9 cellular contexts compared by ENCODE assay signal in genomic region chr2:177262137-177262536, GRCh38. TPM values are rescaled to one million over a fixed set of nuclear protein-coding genes. Genes with fewer than 3 reads are reported as not detected.
DNase-seq lines count a peak whose midpoint lies in the region; ATAC-seq, FAIRE-seq and TF ChIP-seq lines count a peak whose summit lies in the region.
"Had no signal": no experiment of that assay in that cellular context is flagged by ENCODE, and none has a peak within 500 bp of the region (broad histone marks: within the 10 kb centered on the region; RNA-seq: fewer than 3 reads in every experiment).

No MANE protein-coding gene starts in this region.

- peak overlapping the region; percentile 97 for H3K9ac ChIP-seq in keratinocyte (ENCODE audit: control insufficient read depth, extremely low read depth, insufficient read depth, low read length)

- peaks cover 71% of the 10 kb centered on the region for H3K79me2 ChIP-seq in keratinocyte (ENCODE audit: control insufficient read depth, insufficient read depth, low read length)

- H3K27me3 ChIP-seq in keratinocyte (ENCODE audit: control insufficient read depth, extremely low read depth, insufficient read depth, low read length) (no peaks in the 10 kb centered on the region), thoracic aorta (replicated peaks; ENCODE audit: insufficient read depth) (no peaks in the 10 kb centered on the region)

- H3K27ac Mint-ChIP-seq in activated CD8-positive, alpha-beta memory T cell treated with anti-CD3 and anti-CD28 coated beads, Interleukin-2, amount 10 ng/mL, durations not matched to agents 7 days and 5 days = peak overlapping the region; percentile 93
- peak overlapping the region; percentile 98 for H3K27ac Mint-ChIP-seq in activated T-helper 1 cell treated with anti-CD3 and anti-CD28 coated beads, Interleukin-12 subunit alpha, Interleukin-12 subunit beta, Interleukin-2, Interleukin-4 antibody, amounts not matched to agents 30 ng/mL and 10 ng/mL and 1 ng/mL, durations not matched to agents 14 hours and 24 hours and 36 hours

- no peaks in the 10 kb centered on the region for H3K9me3 Mint-ChIP-seq in activated CD8-positive, alpha-beta memory T cell treated with anti-CD3 and anti-CD28 coated beads, Interleukin-2, amount 10 ng/mL, durations not matched to agents 7 days and 5 days (ENCODE audit: low read depth)
- H3K9me3 Mint-ChIP-seq in activated T-helper 1 cell treated with anti-CD3 and anti-CD28 coated beads, Interleukin-12 subunit alpha, Interleukin-12 subunit beta, Interleukin-2, Interleukin-4 antibody, amounts not matched to agents 30 ng/mL and 10 ng/mL and 1 ng/mL, durations not matched to agents 14 hours and 24 hours and 36 hours = peaks cover 4% of the 10 kb centered on the region

- H3K9me3 ChIP-seq in keratinocyte (ENCODE audit: control insufficient read depth, low read depth, low read length) (peaks cover 2% of the 10 kb centered on the region), thoracic aorta (no peaks in the 10 kb centered on the region)

- FAIRE-seq in keratinocyte (lab: Jason Lieb, UNC) = peak; percentile 63
- FAIRE-seq: G401.6 had no signal

- DNase-seq in activated CD8-positive, alpha-beta memory T cell treated with anti-CD3 and anti-CD28 coated beads, Interleukin-2, amount 10 ng/mL, durations not matched to agents 7 days and 5 days = no peak
- no peak for DNase-seq in activated CD8-positive, alpha-beta memory T cell treated with anti-CD3 and anti-CD28 coated beads, Interleukin-2, amount 50 U/mL, for 4 hours
- no peak for DNase-seq in activated T-helper 1 cell treated with anti-CD3 and anti-CD28 coated beads, Interleukin-12 subunit alpha, Interleukin-12 subunit beta, Interleukin-2, Interleukin-4 antibody, amounts not matched to agents 30 ng/mL and 10 ng/mL and 1 ng/mL, durations not matched to agents 14 hours and 24 hours and 36 hours (ENCODE audit: low spot score)
- DNase-seq in keratinocyte (ENCODE audit: low read depth, low spot score) (no peak), thoracic aorta (ENCODE audit: low spot score) (no peak), hippocampal formation (lab: John Stamatoyannopoulos, UW) (no peak), NCI-H526 treated with DMSO at 0.1 percent for 48 hours (lab: John Stamatoyannopoulos, UW) (no peak)

- dilution Hi-C loops in keratinocyte (cut with MboI; ENCODE audit: extremely low pct_ligation_motif_present, low sequenced_read_pairs) = no loop called here

- peaks cover 28% of the 10 kb centered on the region for H4K20me1 ChIP-seq in keratinocyte (ENCODE audit: control insufficient read depth, extremely low read depth, insufficient read depth, low read length)

- intact Hi-C loops in activated T-helper 1 cell treated with anti-CD3 and anti-CD28 coated beads, Interleukin-12 subunit alpha, Interleukin-12 subunit beta, Interleukin-2, Interleukin-4 antibody, amounts not matched to agents 30 ng/mL and 10 ng/mL and 1 ng/mL, durations not matched to agents 14 hours and 24 hours and 36 hours (cut with micrococcal nuclease) = loop anchor here (1.0 to 10.0 kb wide), 5 partner anchors 9 to 463 kb away; partner anchors contain the start of gene AGPS

- H3K9me1 ChIP-seq in keratinocyte (ENCODE audit: control insufficient read depth, extremely low read depth, insufficient read depth, low read length) = peaks cover 2% of the 10 kb centered on the region

- H3K4me1 Mint-ChIP-seq in activated CD8-positive, alpha-beta memory T cell treated with anti-CD3 and anti-CD28 coated beads, Interleukin-2, amount 10 ng/mL, durations not matched to agents 7 days and 5 days = peaks cover 60% of the 10 kb centered on the region
- H3K4me1 Mint-ChIP-seq in activated T-helper 1 cell treated with anti-CD3 and anti-CD28 coated beads, Interleukin-12 subunit alpha, Interleukin-12 subunit beta, Interleukin-2, Interleukin-4 antibody, amounts not matched to agents 30 ng/mL and 10 ng/mL and 1 ng/mL, durations not matched to agents 14 hours and 24 hours and 36 hours (ENCODE audit: low read depth) = peaks cover 68% of the 10 kb centered on the region

- H3K4me3 Mint-ChIP-seq in activated CD8-positive, alpha-beta memory T cell treated with anti-CD3 and anti-CD28 coated beads, Interleukin-2, amount 10 ng/mL, durations not matched to agents 7 days and 5 days = peak overlapping the region; percentile 97
- H3K4me3 Mint-ChIP-seq in activated T-helper 1 cell treated with anti-CD3 and anti-CD28 coated beads, Interleukin-12 subunit alpha, Interleukin-12 subunit beta, Interleukin-2, Interleukin-4 antibody, amounts not matched to agents 30 ng/mL and 10 ng/mL and 1 ng/mL, durations not matched to agents 14 hours and 24 hours and 36 hours = peak overlapping the region; percentile 93

- H3K4me3 ChIP-seq in keratinocyte (ENCODE audit: control insufficient read depth in 2 of 3, extremely low read depth in 1 of 3, insufficient read depth in 2 of 3, low read depth in 1 of 3, low read length in 3 of 3) (peak overlapping the region; percentile 88 to 99 (median 92)), thoracic aorta (peak overlapping the region; percentile 98)

- H3K4me2 ChIP-seq in keratinocyte (ENCODE audit: control insufficient read depth, extremely low read depth, insufficient read depth, low read depth, low read length) = peak overlapping the region; percentile 97

- TF ChIP-seq CTCF in keratinocyte (optimal IDR thresholded peaks at IDR 0.05 in 1 of 3, IDR thresholded peaks at IDR 0.05 in 1 of 3, conservative IDR thresholded peaks at IDR 0.05 in 1 of 3; ENCODE audit: extremely low read depth in 1 of 3, insufficient read depth in 2 of 3, low read length in 3 of 3) (no peak), thoracic aorta (IDR thresholded peaks at IDR 0.05) (no peak)

- no peak overlapping the region for H2AFZ ChIP-seq in keratinocyte (ENCODE audit: control insufficient read depth, low read length)

- peaks cover 49% of the 10 kb centered on the region for H3K36me3 Mint-ChIP-seq in activated CD8-positive, alpha-beta memory T cell treated with anti-CD3 and anti-CD28 coated beads, Interleukin-2, amount 10 ng/mL, durations not matched to agents 7 days and 5 days
- H3K36me3 Mint-ChIP-seq in activated T-helper 1 cell treated with anti-CD3 and anti-CD28 coated beads, Interleukin-12 subunit alpha, Interleukin-12 subunit beta, Interleukin-2, Interleukin-4 antibody, amounts not matched to agents 30 ng/mL and 10 ng/mL and 1 ng/mL, durations not matched to agents 14 hours and 24 hours and 36 hours (ENCODE audit: low read depth) = peaks cover 33% of the 10 kb centered on the region

- ATAC-seq in activated CD8-positive, alpha-beta memory T cell treated with anti-CD3 and anti-CD28 coated beads, Interleukin-2, amount 10 ng/mL, durations not matched to agents 7 days and 5 days = no peak
- ATAC-seq in thoracic aorta (ENCODE audit: insufficient number of reproducible peaks, low FRiP score, low read depth) (no peak), HG02571 (IDR thresholded peaks at IDR 0.05; ENCODE audit: unreplicated experiment) (no peak)

- H3K36me3 ChIP-seq in keratinocyte (ENCODE audit: control insufficient read depth in 2 of 2, extremely low read depth in 1 of 2, insufficient read depth in 2 of 2, low read length in 2 of 2) (peaks cover 2 to 25% of the 10 kb centered on the region in 2 experiments), thoracic aorta (no peaks in the 10 kb centered on the region)

- CTCF ChIA-PET in activated CD8-positive, alpha-beta memory T cell treated with anti-CD3 and anti-CD28 coated beads, Interleukin-2, amount 10 ng/mL, durations not matched to agents 7 days and 5 days (lab: Charles Lee) = interaction anchor here (1.1 to 12.8 kb wide), 7 partner anchors 8 to 154 kb away, joined by 3 to 314 read pairs (median 4); no protein-coding TSS in a partner anchor

- H3K27ac ChIP-seq in keratinocyte (ENCODE audit: control insufficient read depth, insufficient read depth, low read length) (peak overlapping the region; percentile 99), thoracic aorta (peak overlapping the region; percentile 100)

- H3K4me1 ChIP-seq in keratinocyte (ENCODE audit: control insufficient read depth, extremely low read depth, insufficient read depth, low read length) (peaks cover 38% of the 10 kb centered on the region), thoracic aorta (ENCODE audit: control insufficient read depth in 1 of 2, low read depth in 2 of 2) (peaks cover 40 to 56% of the 10 kb centered on the region in 2 donors)

- H3K27me3 Mint-ChIP-seq in activated CD8-positive, alpha-beta memory T cell treated with anti-CD3 and anti-CD28 coated beads, Interleukin-2, amount 10 ng/mL, durations not matched to agents 7 days and 5 days = no peaks in the 10 kb centered on the region
- H3K27me3 Mint-ChIP-seq in activated T-helper 1 cell treated with anti-CD3 and anti-CD28 coated beads, Interleukin-12 subunit alpha, Interleukin-12 subunit beta, Interleukin-2, Interleukin-4 antibody, amounts not matched to agents 30 ng/mL and 10 ng/mL and 1 ng/mL, durations not matched to agents 14 hours and 24 hours and 36 hours (ENCODE audit: insufficient read depth) = no peaks in the 10 kb centered on the region

RNA-seq across cellular contexts. Expression of gene NFE2L2, which starts 2.4 kb away (rescaled TPM):
- 10 to 100 TPM; 56.5 to 58.9 TPM for total RNA-seq in activated CD8-positive, alpha-beta memory T cell treated with anti-CD3 and anti-CD28 coated beads, Interleukin-2, amount 10 ng/mL, durations not matched to agents 7 days and 5 days
- 68.2 and 71.2 TPM in 2 replicates for total RNA-seq in activated T-helper 1 cell treated with anti-CD3 and anti-CD28 coated beads, Interleukin-12 subunit alpha, Interleukin-12 subunit beta, Interleukin-2, Interleukin-4 antibody, amounts not matched to agents 30 ng/mL and 10 ng/mL and 1 ng/mL, durations not matched to agents 14 hours and 24 hours and 36 hours
- 148 to 209 TPM (median 177 TPM) in 3 replicates for polyA plus RNA-seq in keratinocyte
- 270 TPM for polyA plus RNA-seq in keratinocyte (2011; ENCODE audit: low read depth)
- 125 and 255 TPM in 2 replicates for polyA plus RNA-seq in keratinocyte (2011; cell fraction: cytosol; rRNA removed)
- 188 and 209 TPM in 2 replicates for polyA plus RNA-seq in keratinocyte (2011; cell fraction: nucleus; rRNA removed)
- polyA plus RNA-seq in keratinocyte (2012; ENCODE audit: low replicate concordance) = 73.8 and 149 TPM in 2 replicates
- polyA minus RNA-seq in keratinocyte = 111 to 217 TPM (median 195 TPM) in 3 replicates
- 156 TPM for polyA minus RNA-seq in keratinocyte (2011; cell fraction: cytosol; rRNA and poly(A)+ RNA removed)
- 72.8 and 148 TPM in 2 replicates for polyA minus RNA-seq in keratinocyte (2011; cell fraction: nucleus; rRNA and poly(A)+ RNA removed)
- 100 to 1,000 TPM in 1 of 2 donors, 10 to 100 TPM in 1; 64.3 to 155 TPM for total RNA-seq in thoracic aorta

RNA-seq across cellular contexts. Expression of gene HNRNPA3, which starts 49.5 kb away (rescaled TPM):
- 100 to 1,000 TPM; 298 to 320 TPM for total RNA-seq in activated CD8-positive, alpha-beta memory T cell treated with anti-CD3 and anti-CD28 coated beads, Interleukin-2, amount 10 ng/mL, durations not matched to agents 7 days and 5 days
- total RNA-seq in activated T-helper 1 cell treated with anti-CD3 and anti-CD28 coated beads, Interleukin-12 subunit alpha, Interleukin-12 subunit beta, Interleukin-2, Interleukin-4 antibody, amounts not matched to agents 30 ng/mL and 10 ng/mL and 1 ng/mL, durations not matched to agents 14 hours and 24 hours and 36 hours = 326 and 333 TPM in 2 replicates
- polyA plus RNA-seq in keratinocyte = 53.1 to 178 TPM (median 74.6 TPM) in 3 replicates
- polyA plus RNA-seq in keratinocyte (2011; ENCODE audit: low read depth) = 162 TPM
- polyA plus RNA-seq in keratinocyte (2011; cell fraction: cytosol; rRNA removed) = 90.2 and 96.4 TPM in 2 replicates
- 71.8 and 126 TPM in 2 replicates for polyA plus RNA-seq in keratinocyte (2011; cell fraction: nucleus; rRNA removed)
- polyA plus RNA-seq in keratinocyte (2012; ENCODE audit: low replicate concordance) = 140 and 399 TPM in 2 replicates
- polyA minus RNA-seq in keratinocyte = 9.2 to 36.1 TPM (median 10.7 TPM) in 3 replicates
- polyA minus RNA-seq in keratinocyte (2011; cell fraction: cytosol; rRNA and poly(A)+ RNA removed) = 23.8 TPM
- polyA minus RNA-seq in keratinocyte (2011; cell fraction: nucleus; rRNA and poly(A)+ RNA removed) = 17.0 and 32.5 TPM in 2 replicates
- total RNA-seq in thoracic aorta = 10 to 100 TPM; 60.1 to 98.4 TPM
